ENCODE assay signal across 29 cellular contexts in the genomic region with DNA sequence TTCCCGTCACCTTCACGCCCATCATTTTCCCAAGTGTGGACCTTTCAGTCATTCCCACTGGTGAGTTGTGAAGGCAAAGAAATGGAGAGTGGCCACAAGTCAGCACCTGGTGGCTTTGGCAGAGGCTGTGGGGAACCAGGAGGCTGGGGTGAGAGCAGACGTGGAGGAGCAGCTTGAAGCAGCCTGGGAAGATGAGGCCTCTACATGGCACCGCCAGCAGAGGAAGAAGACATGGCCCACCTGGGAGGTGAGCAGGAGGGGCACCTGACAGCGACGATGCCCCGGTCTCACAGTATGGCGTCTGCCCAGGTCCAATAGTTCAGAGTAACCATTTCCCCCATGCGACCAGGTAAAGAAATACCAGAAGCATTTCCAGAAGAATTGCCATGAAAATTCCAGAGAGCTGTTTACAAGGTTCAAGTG.
"Had no signal": no experiment of that assay in that cellular context is flagged by ENCODE, and none has a peak within 500 bp of the region (broad histone marks: within the 10 kb centered on the region; RNA-seq: fewer than 3 reads in every experiment).

No MANE protein-coding gene starts in this region.

- H3K36me3 Mint-ChIP-seq: activated naive CD8-positive, alpha-beta T cell treated with anti-CD3 and anti-CD28 coated beads for 36 hours had no signal

- H3K27me3 ChIP-seq: brain microvascular endothelial cell, SJSA1 had no signal

- H3K27ac Mint-ChIP-seq: activated CD4-positive, alpha-beta T cell treated with anti-CD3 and anti-CD28 coated beads, Interleukin-2, amount 10 ng/mL, durations not matched to agents 7 days and 5 days; activated CD8-positive, alpha-beta T cell treated with anti-CD3 and anti-CD28 coated beads, Interleukin-2, amount 10 ng/mL, durations not matched to agents 7 days and 5 days; activated naive CD8-positive, alpha-beta T cell treated with anti-CD3 and anti-CD28 coated beads for 36 hours; activated T-cell treated with anti-CD3 and anti-CD28 coated beads, Interleukin-2, amount 50 U/mL, for 72 hours; activated T-helper 17 cell treated with anti-CD3 and anti-CD28 coated beads, Interleukin-2, amount 50 U/mL, for 72 hours; T-helper 1 cell treated with Interleukin-12 subunit alpha and Interleukin-12 subunit beta and Interleukin-4 antibody, amounts not matched to agents 30 μg/mL and 1 μg/mL, for 36 hours; T-helper 2 cell treated with Interferon-gamma antibody and Interleukin-4, amounts not matched to agents 5 μg/mL and 100 μg/mL, for 36 hours had no signal

- H3K4me2 ChIP-seq: KMS-11, SK-N-SH had no signal

- H3K4me1 Mint-ChIP-seq: activated CD4-positive, alpha-beta T cell treated with anti-CD3 and anti-CD28 coated beads, Interleukin-2, amount 10 ng/mL, durations not matched to agents 7 days and 5 days; activated naive CD8-positive, alpha-beta T cell treated with anti-CD3 and anti-CD28 coated beads for 36 hours; activated T-helper 17 cell treated with anti-CD3 and anti-CD28 coated beads, Interleukin-2, amount 50 U/mL, for 72 hours had no signal

- ATAC-seq: activated CD8-positive, alpha-beta T cell treated with anti-CD3 and anti-CD28 coated beads, Interleukin-2, amount 10 ng/mL, durations not matched to agents 7 days and 5 days; activated T-cell treated with anti-CD3 and anti-CD28 coated beads, Interleukin-2, amount 50 U/mL, for 72 hours; activated T-helper 17 cell treated with anti-CD3 and anti-CD28 coated beads, Interleukin-2, amount 50 U/mL, for 72 hours; Panc1 had no signal

- H3K9me3 ChIP-seq: SJSA1, SK-N-SH had no signal

- DNase-seq: activated CD4-positive, alpha-beta T cell treated with anti-CD3 and anti-CD28 coated beads, Interleukin-2, amount 10 ng/mL, durations not matched to agents 7 days and 5 days; activated CD4-positive, alpha-beta T cell treated with anti-CD3 and anti-CD28 coated beads, Interleukin-2, amount 50 U/mL, for 48 hours; activated CD8-positive, alpha-beta memory T cell treated with anti-CD3 and anti-CD28 coated beads, Interleukin-2, amount 50 U/mL, for 48 hours; activated CD8-positive, alpha-beta T cell treated with anti-CD3 and anti-CD28 coated beads, Interleukin-2, amount 10 ng/mL, durations not matched to agents 7 days and 5 days; activated effector memory CD4-positive, alpha-beta T cell treated with anti-CD3 and anti-CD28 coated beads, Interleukin-2, amount 50 U/mL, for 16 hours; activated naive CD4-positive, alpha-beta T cell; activated naive CD4-positive, alpha-beta T cell treated with anti-CD3 and anti-CD28 coated beads, Interleukin-2, amount 50 U/mL, for 16 hours; activated naive CD8-positive, alpha-beta T cell treated with anti-CD3 and anti-CD28 coated beads for 36 hours; activated T-cell treated with anti-CD3 and anti-CD28 coated beads, Interleukin-2, amount 50 U/mL, for 1 hour; activated T-cell treated with anti-CD3 and anti-CD28 coated beads, Interleukin-2, amount 50 U/mL, for 72 hours; amniotic stem cell; aorta; brain microvascular endothelial cell; MM.1S; MV-4-11; NCI-H1092; NCI-H1436 treated with DMSO at 0.1 percent for 48 hours; NCI-H1694 treated with DMSO at 0.1 percent for 48 hours; NCI-H2029; NCI-H345; NCI-H524 treated with DMSO at 0.1 percent for 48 hours; SHP77 treated with DMSO at 0.1 percent for 48 hours; SK-N-SH had no signal

- H3K9ac ChIP-seq: KMS-11, SK-N-SH had no signal

- H3K4me3 ChIP-seq: SJSA1 had no signal

- H3K4me1 ChIP-seq: SJSA1 had no signal

- H3K4me3 Mint-ChIP-seq: activated CD4-positive, alpha-beta T cell treated with anti-CD3 and anti-CD28 coated beads, Interleukin-2, amount 10 ng/mL, durations not matched to agents 7 days and 5 days; activated CD8-positive, alpha-beta T cell treated with anti-CD3 and anti-CD28 coated beads, Interleukin-2, amount 10 ng/mL, durations not matched to agents 7 days and 5 days; activated naive CD8-positive, alpha-beta T cell treated with anti-CD3 and anti-CD28 coated beads for 36 hours; activated T-cell treated with anti-CD3 and anti-CD28 coated beads, Interleukin-2, amount 50 U/mL, for 72 hours; activated T-helper 17 cell treated with anti-CD3 and anti-CD28 coated beads, Interleukin-2, amount 50 U/mL, for 72 hours; T-helper 1 cell treated with Interleukin-12 subunit alpha and Interleukin-12 subunit beta and Interleukin-4 antibody, amounts not matched to agents 30 μg/mL and 1 μg/mL, for 36 hours; T-helper 2 cell treated with Interferon-gamma antibody and Interleukin-4, amounts not matched to agents 5 μg/mL and 100 μg/mL, for 36 hours had no signal

- H3K27ac ChIP-seq: brain microvascular endothelial cell, KMS-11, SJSA1 had no signal

- H3K9me3 Mint-ChIP-seq: activated CD4-positive, alpha-beta T cell treated with anti-CD3 and anti-CD28 coated beads, Interleukin-2, amount 10 ng/mL, durations not matched to agents 7 days and 5 days; activated naive CD8-positive, alpha-beta T cell treated with anti-CD3 and anti-CD28 coated beads for 36 hours; activated T-cell treated with anti-CD3 and anti-CD28 coated beads, Interleukin-2, amount 50 U/mL, for 72 hours; activated T-helper 17 cell treated with anti-CD3 and anti-CD28 coated beads, Interleukin-2, amount 50 U/mL, for 72 hours; T-helper 1 cell treated with Interleukin-12 subunit alpha and Interleukin-12 subunit beta and Interleukin-4 antibody, amounts not matched to agents 30 μg/mL and 1 μg/mL, for 36 hours; T-helper 2 cell treated with Interferon-gamma antibody and Interleukin-4, amounts not matched to agents 5 μg/mL and 100 μg/mL, for 36 hours had no signal

- H3K36me3 ChIP-seq: brain microvascular endothelial cell, SJSA1 had no signal

- H3K27me3 Mint-ChIP-seq: activated naive CD8-positive, alpha-beta T cell treated with anti-CD3 and anti-CD28 coated beads for 36 hours; activated T-helper 17 cell treated with anti-CD3 and anti-CD28 coated beads, Interleukin-2, amount 50 U/mL, for 72 hours had no signal
